ENCODE assay signal across 8 cellular contexts in genomic region chr18:50819027-50819726, GRCh38. TPM values are rescaled to one million over a fixed set of nuclear protein-coding genes. Genes with fewer than 3 reads are reported as not detected.
DNase-seq lines count a peak whose midpoint lies in the region; ATAC-seq and TF ChIP-seq lines count a peak whose summit lies in the region.

No MANE protein-coding gene starts in this region.

- POLR2A ChIA-PET in IMR-90 (lab: Charles Lee; ENCODE audit: unreplicated experiment), result no interaction called here

- H3K79me1 ChIP-seq in IMR-90 (ENCODE audit: low read depth in 1 of 2, low read length in 2 of 2), result no peaks in the 10 kb centered on the region

- no TSS peak for BruUV-seq in IMR-90 (replicated peaks; lab: Mats Ljungman, UMichigan)

- H3K27ac ChIP-seq in BLaER1 treated with 17β-estradiol and CSF1 and Interleukin-3, amounts not matched to agents 10 nM and 100 nM, result no peak overlapping the region
- H3K27ac ChIP-seq in IMR-90 (ENCODE audit: insufficient read depth, low read length) (no peak overlapping the region), stomach smooth muscle (ENCODE audit: low read length) (no peak overlapping the region)

- H2BK15ac ChIP-seq in IMR-90 (ENCODE audit: low read depth, low read length), result no peak overlapping the region

- no peak for TF ChIP-seq RAD21 in IMR-90 (IDR thresholded peaks at IDR 0.05; ENCODE audit: low read length)

- H2BK20ac ChIP-seq in IMR-90 (ENCODE audit: low read depth, low read length), result no peak overlapping the region

- whole genome bisulfite sequencing in IMR-90 (ENCODE audit: extremely low coverage in 2 of 2, insufficient read length in 1 of 2), 2 experiments, result 23% methylated on average over 5 of the region's 16 CpGs; no CpG with 5 or more reads in 1 of the 2 experiments

- intact Hi-C loops in IMR-90 (cut with micrococcal nuclease), result loop anchor here (5.0 kb wide), 1 partner anchor 213 kb away; the partner anchor contains the start of gene SMAD4

- H3K4me3 ChIP-seq in BLaER1 treated with 17β-estradiol and CSF1 and Interleukin-3, amounts not matched to agents 10 nM and 100 nM, result peak overlapping the region in 4 of 10 experiments; percentile 40 to 51 (median 48); a peak in 7 of 20 replicates
- no peak overlapping the region for H3K4me3 ChIP-seq in IMR-90 (ENCODE audit: insufficient read depth, low read depth, low read length)
- H3K4me3 ChIP-seq in astrocyte of the spinal cord (ENCODE audit: low read depth, low read length), result peak overlapping the region; percentile 34
- H3K4me3 ChIP-seq in stomach smooth muscle (ENCODE audit: low read length in 2 of 2), result peak overlapping the region; percentile 64 to 76

- no peak overlapping the region for H4K91ac ChIP-seq in IMR-90 (ENCODE audit: insufficient read depth, low read depth, low read length)

- H3K23ac ChIP-seq in IMR-90 (ENCODE audit: low read depth, low read length), result no peak overlapping the region

- no peaks in the 10 kb centered on the region for H3K9me1 ChIP-seq in IMR-90 (ENCODE audit: insufficient read depth, low read length)

- H4K8ac ChIP-seq in IMR-90 (ENCODE audit: low read depth in 2 of 2, low read length in 2 of 2), result no peak overlapping the region

- CTCF ChIA-PET in IMR-90 (lab: Yijun Ruan, JAX), result interaction anchor here (0.8 to 2.0 kb wide), 3 partner anchors 9 to 56 kb away, joined by 3 to 8 read pairs (median 4); no protein-coding TSS in a partner anchor

- no peak overlapping the region for H3K4ac ChIP-seq in IMR-90 (ENCODE audit: low read depth, low read length)

- no peak for TF ChIP-seq POLR2A in IMR-90 (IDR thresholded peaks at IDR 0.05; ENCODE audit: low read depth, low read length)

- no peaks in the 10 kb centered on the region for H3K9me3 ChIP-seq in BLaER1 treated with 17β-estradiol and CSF1 and Interleukin-3, amounts not matched to agents 10 nM and 100 nM (replicated peaks in 1 of 11)
- H3K9me3 ChIP-seq in IMR-90 (ENCODE audit: control insufficient read depth, insufficient read depth, low read length) (no peaks in the 10 kb centered on the region), stomach smooth muscle (ENCODE audit: control insufficient read depth in 2 of 2, low read length in 2 of 2) (no peaks in the 10 kb centered on the region)

- peak overlapping the region; percentile 87 for H2AFZ ChIP-seq in IMR-90 (replicated peaks; ENCODE audit: low read length, poor library complexity)

- dilution Hi-C loops in IMR-90 (cut with HindIII; ENCODE audit: low sequenced_read_pairs, unreplicated experiment), result no loop called here

- no peak overlapping the region for H2AK5ac ChIP-seq in IMR-90 (ENCODE audit: low read depth, low read length)

- no peak overlapping the region for H3K18ac ChIP-seq in IMR-90 (ENCODE audit: low read depth, low read length)

- ATAC-seq in IMR-90 (ENCODE audit: low read depth) (peak; percentile 46), HG03097 (IDR thresholded peaks at IDR 0.05; ENCODE audit: low FRiP score, unreplicated experiment) (no peak), HG02840 (IDR thresholded peaks at IDR 0.05; ENCODE audit: low FRiP score, unreplicated experiment) (no peak)

- H3K9ac ChIP-seq in BLaER1 treated with 17β-estradiol and CSF1 and Interleukin-3, amounts not matched to agents 10 nM and 100 nM, result peak overlapping the region in 4 of 11 experiments; percentile 24 to 44 (median 31); a peak in 4 of 22 replicates
- no peak overlapping the region for H3K9ac ChIP-seq in IMR-90 (ENCODE audit: low read depth, low read length)
- peak overlapping the region in 1 of 2 donors; percentile 1 for H3K9ac ChIP-seq in stomach smooth muscle (ENCODE audit: low read length in 2 of 2)

- no peak overlapping the region for H3K14ac ChIP-seq in IMR-90 (replicated peaks; ENCODE audit: low read depth, low read length)

- H4K5ac ChIP-seq in IMR-90 (ENCODE audit: low read depth, low read length), result no peak overlapping the region

- H3K36me3 ChIP-seq in BLaER1 treated with 17β-estradiol and CSF1 and Interleukin-3, amounts not matched to agents 10 nM and 100 nM, result no peaks in the 10 kb centered on the region
- no peaks in the 10 kb centered on the region for H3K36me3 ChIP-seq in IMR-90 (ENCODE audit: control insufficient read depth, insufficient read depth, low read length)
- no peaks in the 10 kb centered on the region for H3K36me3 ChIP-seq in stomach smooth muscle (ENCODE audit: control insufficient read depth in 2 of 2, insufficient read depth in 2 of 2, low read length in 2 of 2)

- no peak overlapping the region for H2AK9ac ChIP-seq in IMR-90 (replicated peaks; ENCODE audit: low read depth, low read length, poor library complexity)

- TF ChIP-seq CTCF in IMR-90 (conservative IDR thresholded peaks at IDR 0.05; ENCODE audit: low read depth, low read length), result no peak
- no peak for TF ChIP-seq CTCF in astrocyte of the spinal cord (IDR thresholded peaks at IDR 0.05; ENCODE audit: low read depth, low read length)

- H4K20me1 ChIP-seq in BLaER1 treated with 17β-estradiol and CSF1 and Interleukin-3, amounts not matched to agents 10 nM and 100 nM, result no peaks in the 10 kb centered on the region
- no peaks in the 10 kb centered on the region for H4K20me1 ChIP-seq in IMR-90 (ENCODE audit: insufficient read depth, low read length)

- H3K27me3 ChIP-seq in BLaER1 treated with 17β-estradiol and CSF1 and Interleukin-3, amounts not matched to agents 10 nM and 100 nM, result peaks cover 0 to 24% (median 11%) of the 10 kb centered on the region in 11 experiments; a peak in 13 of 22 replicates
- peaks cover 6% of the 10 kb centered on the region for H3K27me3 ChIP-seq in IMR-90 (ENCODE audit: control insufficient read depth, insufficient read depth, low read length)
- no peaks in the 10 kb centered on the region for H3K27me3 ChIP-seq in stomach smooth muscle (ENCODE audit: control insufficient read depth in 1 of 2, insufficient read depth in 2 of 2, low read length in 2 of 2)

- H2BK120ac ChIP-seq in IMR-90 (ENCODE audit: low read depth, low read length), result no peak overlapping the region

- H3K56ac ChIP-seq in IMR-90 (ENCODE audit: extremely low read depth, insufficient read depth, low read length), result no peak overlapping the region

- in situ Hi-C loops in IMR-90 (cut with MboI; ENCODE audit: low sequenced_read_pairs) (loop anchor here (10.0 kb wide), 1 partner anchor 226 kb away; no protein-coding TSS in a partner anchor), astrocyte of the spinal cord (cut with HindIII; ENCODE audit: low sequenced_read_pairs) (no loop called here)

- H2BK5ac ChIP-seq in IMR-90 (ENCODE audit: low read depth, low read length, poor library complexity, severe bottlenecking), result no peak overlapping the region

- peaks cover 43 to 67% (median 59%) of the 10 kb centered on the region in 10 experiments for H3K4me1 ChIP-seq in BLaER1 treated with 17β-estradiol and CSF1 and Interleukin-3, amounts not matched to agents 10 nM and 100 nM
- H3K4me1 ChIP-seq in IMR-90 (ENCODE audit: control insufficient read depth, insufficient read depth, low read length) (no peaks in the 10 kb centered on the region), stomach smooth muscle (ENCODE audit: control insufficient read depth, insufficient read depth, low read length) (peaks cover 15% of the 10 kb centered on the region)

- DNase-seq in IMR-90 (no peak), astrocyte of the spinal cord (ENCODE audit: low read depth, low spot score) (peak; percentile 13), iPS-NIHi7 (ENCODE audit: extremely low spot score) (peak; percentile 85), dedifferentiated amniotic fluid mesenchymal stem cell (ENCODE audit: extremely low spot score) (no peak)

- peak overlapping the region; percentile 58 to 98 (median 73) for H3K4me2 ChIP-seq in BLaER1 treated with 17β-estradiol and CSF1 and Interleukin-3, amounts not matched to agents 10 nM and 100 nM
- H3K4me2 ChIP-seq in IMR-90 (ENCODE audit: low read depth, low read length), result peak overlapping the region; percentile 88

TF ChIP-seq in IMR-90, 13 proteins besides CTCF, POLR2A, EP300 and RAD21:
- TF ChIP-seq CEBPB (IDR thresholded peaks at IDR 0.05; ENCODE audit: low read depth, low read length) (no peak), NFE2L2 (IDR thresholded peaks at IDR 0.05; ENCODE audit: low read depth, low read length) (0 out of 2 replicates have a peak, but pooled peaks have one; percentile 25), MAFK (IDR thresholded peaks at IDR 0.05; ENCODE audit: low read depth, low read length) (peak; percentile 99)

RNA-seq across cellular contexts. Expression of gene MRO, which starts 0.6 kb away (rescaled TPM):
- not detected in 2 replicates for total RNA-seq in IMR-90 (2012; rRNA removed)
- not detected in 2 replicates for polyA plus RNA-seq in IMR-90 (2012; rRNA removed)
- not detected in 2 replicates for polyA plus RNA-seq in IMR-90 (2012; cell fraction: cytosol; rRNA removed)
- polyA plus RNA-seq in IMR-90 (2012; cell fraction: nucleus; rRNA removed; ENCODE audit: low replicate concordance), result not detected in 2 replicates

RNA-seq across cellular contexts. Expression of gene ME2, which starts 59.7 kb away (rescaled TPM):
- 32.6 and 50.0 TPM in 2 replicates for total RNA-seq in IMR-90 (2012; rRNA removed)
- 25.4 and 29.7 TPM in 2 replicates for polyA plus RNA-seq in IMR-90 (2012; rRNA removed)
- polyA plus RNA-seq in IMR-90 (2012; cell fraction: cytosol; rRNA removed), result 6.2 and 12.6 TPM in 2 replicates
- 2.9 and 22.9 TPM in 2 replicates for polyA plus RNA-seq in IMR-90 (2012; cell fraction: nucleus; rRNA removed; ENCODE audit: low replicate concordance)

Comparison
In these comparisons a context has a peak if more than half of its experiments do, and no peak if none do; other contexts are left out.
1. DNase-seq: peak in astrocyte of the spinal cord (single experiment) and iPS-NIHi7 (single experiment); none in IMR-90 (single experiment) and dedifferentiated amniotic fluid mesenchymal stem cell (single experiment).